ENCODE assay signal across 8 cellular contexts in genomic region chr2:160994141-160995002, GRCh38.
DNase-seq lines count a peak whose midpoint lies in the region; ATAC-seq and TF ChIP-seq lines count a peak whose summit lies in the region.

No MANE protein-coding gene starts in this region.

- no peak overlapping the region for H3K4me3 ChIP-seq in AG10803 (ENCODE audit: low read length)

- intact Hi-C loops in left colon (cut with DNase I, micrococcal nuclease), result loop anchor here in 1 of 2 donors (5.0 kb wide), 1 partner anchor 882 kb away; no protein-coding TSS in a partner anchor

- DNase-seq in AG10803 (ENCODE audit: low read depth) (peak; percentile 95), NCI-H2227 (lab: John Stamatoyannopoulos, UW; ENCODE audit: unreplicated experiment) (peak; percentile 90), left colon (peak; percentile 50 to 62)
- peak; percentile 38 to 55 (median 40) for DNase-seq in activated CD4-positive, CD25-positive, alpha-beta regulatory T cell (lab: John Stamatoyannopoulos, UW)
- peak; percentile 76 for DNase-seq in central memory CD4-positive, alpha-beta T cell
- peak; percentile 61 to 77 for DNase-seq in stimulated activated CD4-positive, alpha-beta T cell treated with anti-CD3 and anti-CD28 coated beads, Interleukin-2, amount 100 ng/mL, for 24 hours

- ATAC-seq in GM18873 (IDR thresholded peaks at IDR 0.05; ENCODE audit: low FRiP score, unreplicated experiment) (peak; percentile 79), HG03108 (IDR thresholded peaks at IDR 0.05; ENCODE audit: unreplicated experiment) (peak; percentile 81), left colon (peak; percentile 71)

- peak; percentile 88 for TF ChIP-seq CTCF in AG10803 (conservative IDR thresholded peaks at IDR 0.05; ENCODE audit: low read length)

Comparison
In these comparisons a context has a peak if more than half of its experiments do, and no peak if none do; other contexts are left out.
1. DNase-seq: peak in every context shown above with its lines; median percentile 95 in AG10803; 90 in NCI-H2227; 76 in central memory CD4-positive, alpha-beta T cell; 69 in stimulated activated CD4-positive, alpha-beta T cell treated with anti-CD3 and anti-CD28 coated beads, Interleukin-2, amount 100 ng/mL, for 24 hours; 56 in left colon; 40 in activated CD4-positive, CD25-positive, alpha-beta regulatory T cell.